ENCODE assay signal across 8 cellular contexts in genomic region chr10:102118867-102119266, GRCh38. TPM values are rescaled to one million over a fixed set of nuclear protein-coding genes. Genes with fewer than 3 reads are reported as not detected.
DNase-seq lines count a peak whose midpoint lies in the region; ATAC-seq and TF ChIP-seq lines count a peak whose summit lies in the region.

No MANE protein-coding gene starts in this region.

- H3K9ac ChIP-seq in ES-I3 (ENCODE audit: low read depth, low read length), result peak overlapping the region; percentile 90
- no peak overlapping the region for H3K9ac ChIP-seq in mammary epithelial cell (ENCODE audit: insufficient read depth, low read length)

- DNase-seq in NB4 (ENCODE audit: low read depth), result peak; percentile 87
- DNase-seq in mammary epithelial cell, result no peak
- DNase-seq in right lobe of liver, result no peak
- no peak for DNase-seq in thoracic aorta (ENCODE audit: low spot score)
- DNase-seq in A172 (ENCODE audit: low spot score), result no peak

- BruUV-seq in mammary epithelial cell (replicated peaks; lab: Mats Ljungman, UMichigan), result no TSS peak

- peak overlapping the region; percentile 98 for H3K4me2 ChIP-seq in mammary epithelial cell (ENCODE audit: insufficient read depth, low read depth, low read length)

- intact Hi-C loops in mammary epithelial cell (cut with micrococcal nuclease) (loop anchor here (5.0 kb wide), 1 partner anchor 33 kb away; the partner anchor contains the start of gene NOLC1), right lobe of liver (cut with DNase I) (no loop called here)

- H3K9me3 ChIP-seq in ES-I3 (ENCODE audit: control insufficient read depth, insufficient read depth, low read length) (no peaks in the 10 kb centered on the region), mammary epithelial cell (replicated peaks; ENCODE audit: insufficient read depth, low read length) (no peaks in the 10 kb centered on the region), right lobe of liver (no peaks in the 10 kb centered on the region), thoracic aorta (no peaks in the 10 kb centered on the region)

- ATAC-seq in right lobe of liver (no peak), thoracic aorta (ENCODE audit: insufficient number of reproducible peaks, low FRiP score, low read depth) (no peak), HG03280 (IDR thresholded peaks at IDR 0.05; ENCODE audit: unreplicated experiment) (no peak), HG02970 (IDR thresholded peaks at IDR 0.05; ENCODE audit: low FRiP score, unreplicated experiment) (no peak)

- H3K4me3 ChIP-seq in NB4 (ENCODE audit: low read depth, low read length) (peak overlapping the region; percentile 71), mammary epithelial cell (replicated peaks in 1 of 3; ENCODE audit: insufficient read depth in 1 of 3, low read depth in 2 of 3, low read length in 3 of 3) (peak overlapping the region; percentile 65 to 90 (median 81)), right lobe of liver (peak overlapping the region; percentile 50 to 74 (median 71)), thoracic aorta (peak overlapping the region; percentile 93)

- CTCF ChIA-PET in mammary epithelial cell (lab: Charles Lee; ENCODE audit: low non-redundant PET), result interaction anchor here (0.5 kb wide), 1 partner anchor 121 kb away, joined by 4 read pairs; no protein-coding TSS in a partner anchor

- no peaks in the 10 kb centered on the region for H4K20me1 ChIP-seq in mammary epithelial cell (ENCODE audit: insufficient read depth, low read length)

- peak overlapping the region; percentile 21 for H3K27ac ChIP-seq in mammary epithelial cell (ENCODE audit: insufficient read depth, low read depth, low read length)
- peak overlapping the region; percentile 47 to 93 (median 81) for H3K27ac ChIP-seq in right lobe of liver
- H3K27ac ChIP-seq in thoracic aorta, result peak overlapping the region; percentile 97 to 100

- no peak for TF ChIP-seq CTCF in NB4 (IDR thresholded peaks at IDR 0.05; ENCODE audit: low read depth, low read length)
- no peak for TF ChIP-seq CTCF in mammary epithelial cell (conservative IDR thresholded peaks at IDR 0.05 in 1 of 2, IDR thresholded peaks at IDR 0.05 in 1 of 2; ENCODE audit: extremely low read depth in 1 of 2, insufficient read depth in 1 of 2, low read depth in 1 of 2, low read length in 2 of 2)
- no peak for TF ChIP-seq CTCF in right lobe of liver (IDR thresholded peaks at IDR 0.05)
- no peak for TF ChIP-seq CTCF in thoracic aorta (IDR thresholded peaks at IDR 0.05)

- no peaks in the 10 kb centered on the region for H3K27me3 ChIP-seq in mammary epithelial cell (ENCODE audit: insufficient read depth, low read length)
- H3K27me3 ChIP-seq in right lobe of liver, result no peaks in the 10 kb centered on the region
- no peaks in the 10 kb centered on the region for H3K27me3 ChIP-seq in thoracic aorta (replicated peaks; ENCODE audit: insufficient read depth)

- in situ Hi-C loops in mammary epithelial cell (cut with MboI; ENCODE audit: low sequenced_read_pairs in 2 of 2), result no loop called here

- dilution Hi-C loops in mammary epithelial cell (cut with HindIII; ENCODE audit: low sequenced_read_pairs), result loop anchor here (5.0 kb wide), 1 partner anchor 48 kb away; no protein-coding TSS in a partner anchor

- H3K36me3 ChIP-seq in ES-I3 (ENCODE audit: insufficient read depth, low read length), result no peaks in the 10 kb centered on the region
- H3K36me3 ChIP-seq in mammary epithelial cell (ENCODE audit: insufficient read depth, low read length), result no peaks in the 10 kb centered on the region
- H3K36me3 ChIP-seq in right lobe of liver, result no peaks in the 10 kb centered on the region
- no peaks in the 10 kb centered on the region for H3K36me3 ChIP-seq in thoracic aorta

- peak overlapping the region; percentile 46 for H2AFZ ChIP-seq in mammary epithelial cell (ENCODE audit: low read depth, low read length)

- peaks cover 62% of the 10 kb centered on the region for H3K79me2 ChIP-seq in mammary epithelial cell (ENCODE audit: insufficient read depth, low read length)

- WGBS in mammary epithelial cell (ENCODE audit: low coverage, missing lambda C conversion rate), result 0% methylated on average over 5 of the region's 6 CpGs
- 5% methylated on average over 4 of the region's 6 CpGs for WGBS in right lobe of liver (ENCODE audit: insufficient coverage, low coverage, low lambda C conversion rate, missing lambda C conversion rate)

- H3K4me1 ChIP-seq in ES-I3 (ENCODE audit: insufficient read depth, low read length) (peaks cover 52% of the 10 kb centered on the region), mammary epithelial cell (ENCODE audit: insufficient read depth, low read length) (peaks cover 46% of the 10 kb centered on the region), right lobe of liver (peaks cover 0 to 42% (median 14%) of the 10 kb centered on the region in 4 donors), thoracic aorta (ENCODE audit: control insufficient read depth in 1 of 2, low read depth in 2 of 2) (peaks cover 34 to 59% of the 10 kb centered on the region in 2 donors)

- no peak for TF ChIP-seq POLR2A in NB4 (IDR thresholded peaks at IDR 0.05; ENCODE audit: extremely low read depth, insufficient read length)
- no peak for TF ChIP-seq POLR2A in right lobe of liver (IDR thresholded peaks at IDR 0.05)

RNA-seq across cellular contexts. Expression of gene LDB1, which starts 1.3 kb away (rescaled TPM):
- total RNA-seq in mammary epithelial cell (10 to 100 TPM; 54.3 to 77.1 TPM), right lobe of liver (10 to 100 TPM; 11.2 to 14.7 (median 13.0) TPM), thoracic aorta (10 to 100 TPM; 49.3 to 49.8 TPM)
- 83.6 TPM for polyA plus RNA-seq in mammary epithelial cell
- 192 TPM for polyA minus RNA-seq in mammary epithelial cell
- total RNA-seq in A172 (2014; rRNA removed; shearing (Covaris generic)), result 27.3 and 29.0 TPM in 2 replicates

RNA-seq across cellular contexts. Expression of gene PPRC1, which starts 14.0 kb away (rescaled TPM):
- total RNA-seq in mammary epithelial cell (10 to 100 TPM; 14.5 to 69.0 TPM), right lobe of liver (10 to 100 TPM in 3 of 6 experiments, 1 to 10 TPM in 3; 7.9 to 18.2 (median 10.3) TPM), thoracic aorta (10 to 100 TPM; 18.0 to 56.4 TPM)
- polyA plus RNA-seq in mammary epithelial cell, result 27.4 TPM
- 88.8 TPM for polyA minus RNA-seq in mammary epithelial cell
- total RNA-seq in A172 (2014; rRNA removed; shearing (Covaris generic)), result 26.0 and 28.9 TPM in 2 replicates

RNA-seq across cellular contexts. Expression of gene NOLC1, which starts 33.3 kb away (rescaled TPM):
- total RNA-seq in mammary epithelial cell (100 to 1,000 TPM in 1 of 2 donors, 10 to 100 TPM in 1; 51.2 to 116 TPM), right lobe of liver (10 to 100 TPM; 16.0 to 60.2 (median 27.3) TPM), thoracic aorta (100 to 1,000 TPM in 1 of 2 donors, 10 to 100 TPM in 1; 34.1 to 104 TPM)
- 170 TPM for polyA plus RNA-seq in mammary epithelial cell
- polyA minus RNA-seq in mammary epithelial cell, result 74.5 TPM
- total RNA-seq in A172 (2014; rRNA removed; shearing (Covaris generic)), result 77.2 and 87.7 TPM in 2 replicates

RNA-seq across cellular contexts. Expression of gene HPS6, which starts 53.7 kb away (rescaled TPM):
- total RNA-seq in mammary epithelial cell (10 to 100 TPM; 26.8 to 39.3 TPM), right lobe of liver (10 to 100 TPM in 2 of 6 experiments, 1 to 10 TPM in 4; 6.6 to 11.7 (median 8.4) TPM), thoracic aorta (10 to 100 TPM; 21.8 to 22.3 TPM)
- polyA plus RNA-seq in mammary epithelial cell, result 23.3 TPM
- 41.6 TPM for polyA minus RNA-seq in mammary epithelial cell
- 39.7 and 49.6 TPM in 2 replicates for total RNA-seq in A172 (2014; rRNA removed; shearing (Covaris generic))

Comparison
In these comparisons a context has a peak if more than half of its experiments do, and no peak if none do; other contexts are left out.
1. H3K27ac ChIP-seq: peak in every context shown above with its lines; median percentile 98 in thoracic aorta; 81 in right lobe of liver; 21 in mammary epithelial cell.